21 cellular contexts compared by ENCODE assay signal in genomic region chr9:17782750-17783149, GRCh38.
DNase-seq lines count a peak whose midpoint lies in the region; ATAC-seq, FAIRE-seq and TF ChIP-seq lines count a peak whose summit lies in the region.
"Had no signal": no experiment of that assay in that cellular context is flagged by ENCODE, and none has a peak within 500 bp of the region (broad histone marks: within the 10 kb centered on the region; RNA-seq: fewer than 3 reads in every experiment).

No MANE protein-coding gene starts in this region.

- H3K27me3 ChIP-seq in HepG2 (ENCODE audit: control insufficient read depth in 1 of 2, insufficient read depth in 2 of 2, low read length in 2 of 2) (peaks cover 0 to 4% of the 10 kb centered on the region in 2 experiments; a peak in 1 of 5 replicates), right lobe of liver (peaks cover 0 to 5% of the 10 kb centered on the region in 2 donors), aorta (ENCODE audit: control insufficient read depth in 1 of 2, insufficient read depth in 2 of 2, low read length in 1 of 2) (no peaks in the 10 kb centered on the region)

- no peak for TF ChIP-seq RAD21 in HepG2 (CRISPR knock-in tag; IDR thresholded peaks at IDR 0.05)

- no peaks in the 10 kb centered on the region for H3K36me3 ChIP-seq in HepG2 (replicated peaks in 1 of 2; ENCODE audit: control insufficient read depth in 1 of 2, insufficient read depth in 2 of 2, low read length in 2 of 2)
- H3K36me3 ChIP-seq in right lobe of liver: no peaks in the 10 kb centered on the region
- H3K36me3 ChIP-seq in aorta (ENCODE audit: control insufficient read depth in 1 of 2, insufficient read depth in 2 of 2, low read length in 1 of 2): no peaks in the 10 kb centered on the region

- no peak overlapping the region for H3K27ac ChIP-seq in HepG2 (ENCODE audit: extremely low read length, insufficient read depth, low read length)
- H3K27ac ChIP-seq in right lobe of liver: no peak overlapping the region
- no peak overlapping the region for H3K27ac ChIP-seq in aorta (ENCODE audit: low read depth in 1 of 2, low read length in 2 of 2)
- H3K27ac ChIP-seq: 22Rv1 had no signal

- no peak for FAIRE-seq in HepG2 (lab: Jason Lieb, UNC)
- FAIRE-seq: A204.1, G401.6, GM12892, GM19239, H54 had no signal

- no TSS peak for BruUV-seq in HepG2 (replicated peaks; lab: Mats Ljungman, UMichigan)

- ATAC-seq in HepG2 (no peak), right lobe of liver (no peak), aorta (ENCODE audit: low FRiP score) (peak; percentile 54), GM19328 (IDR thresholded peaks at IDR 0.05; ENCODE audit: unreplicated experiment) (no peak)
- ATAC-seq in activated CD4-positive, CD25-positive, alpha-beta regulatory T cell treated with anti-CD3 and anti-CD28 coated beads, Interleukin-2, amount 50 U/mL, for 24 hours: no peak
- ATAC-seq: GM23338 had no signal

- no peak for TF ChIP-seq CTCF in HepG2 (CRISPR knock-in tag; IDR thresholded peaks at IDR 0.05)
- no peak for TF ChIP-seq CTCF in right lobe of liver (IDR thresholded peaks at IDR 0.05)

- whole genome bisulfite sequencing in HepG2 (ENCODE audit: low lambda C conversion rate): 34% methylated on average over 4 of the region's 4 CpGs
- WGBS in right lobe of liver (ENCODE audit: insufficient coverage, low coverage, low lambda C conversion rate, missing lambda C conversion rate): 84% methylated on average over 4 of the region's 4 CpGs
- 85% methylated on average over 4 of the region's 4 CpGs for WGBS in aorta, 2 donors

- H3K4me3 ChIP-seq in HepG2 (replicated peaks in 1 of 3; ENCODE audit: insufficient read depth in 1 of 3, low read depth in 2 of 3, low read length in 3 of 3) (no peak overlapping the region), right lobe of liver (no peak overlapping the region), aorta (ENCODE audit: low read length in 2 of 2) (no peak overlapping the region)
- H3K4me3 ChIP-seq: GM23338 had no signal

- no peak overlapping the region for H3K4me2 ChIP-seq in HepG2 (ENCODE audit: low read depth, low read length)
- H3K4me2 ChIP-seq: GM23338 had no signal

- POLR2A ChIA-PET in HepG2 (lab: Yijun Ruan, JAX): no interaction called here

- H2AFZ ChIP-seq in HepG2 (ENCODE audit: low read length): no peak overlapping the region
- H2AFZ ChIP-seq: GM23338 had no signal

- no peaks in the 10 kb centered on the region for H3K79me2 ChIP-seq in HepG2 (ENCODE audit: insufficient read depth, low read length)

- H3K9me3 ChIP-seq in HepG2 (ENCODE audit: low read length) (no peaks in the 10 kb centered on the region), right lobe of liver (no peaks in the 10 kb centered on the region), aorta (ENCODE audit: control insufficient read depth, low read length) (no peaks in the 10 kb centered on the region)

- no peak for TF ChIP-seq EP300 in HepG2 (IDR thresholded peaks at IDR 0.05; ENCODE audit: low read depth in 2 of 2, low read length in 2 of 2)
- no peak for TF ChIP-seq EP300 in HepG2 (CRISPR knock-in tag; IDR thresholded peaks at IDR 0.05; ENCODE audit: borderline replicate concordance)

- intact Hi-C loops in HepG2 (cut with micrococcal nuclease; ENCODE audit: unreplicated experiment): no loop called here
- intact Hi-C loops in right lobe of liver (cut with DNase I): no loop called here
- intact Hi-C loops in aorta (cut with DNase I): no loop called here

- CTCF ChIA-PET in HepG2 (lab: Yijun Ruan, JAX; ENCODE audit: low intra/inter-chr PET ratio, low total read pairs): no interaction called here

- no peaks in the 10 kb centered on the region for H3K4me1 ChIP-seq in HepG2 (ENCODE audit: insufficient read depth, low read length)
- H3K4me1 ChIP-seq in right lobe of liver: no peaks in the 10 kb centered on the region
- H3K4me1 ChIP-seq in aorta (ENCODE audit: control insufficient read depth in 1 of 2, insufficient read depth in 2 of 2, low read length in 2 of 2): no peaks in the 10 kb centered on the region

- DNase-seq in HepG2 (ENCODE audit: low spot score) (no peak), right lobe of liver (no peak), medulla oblongata (ENCODE audit: extremely low spot score) (peak; percentile 45), midbrain (lab: John Stamatoyannopoulos, UW) (peak; percentile 19), aorta (no peak), AG08395 (ENCODE audit: low spot score) (no peak)
- DNase-seq: ACHN; Calu3; CD4-positive, alpha-beta memory T cell; COR-L47; DMS53; HCEC 1CT had no signal

- in situ Hi-C loops in HepG2 (cut with HindIII; ENCODE audit: extremely low pct_ligation_motif_present, low pct_unique_long_range_greater_than_20kb): no loop called here

- H4K20me1 ChIP-seq in HepG2 (ENCODE audit: insufficient read depth, low read length): no peaks in the 10 kb centered on the region

- H3K9ac ChIP-seq in HepG2 (ENCODE audit: insufficient read depth, low read depth, low read length): no peak overlapping the region

- no peak for TF ChIP-seq POLR2A in HepG2 (IDR thresholded peaks at IDR 0.05; ENCODE audit: insufficient read depth in 1 of 2, low read depth in 2 of 2, low read length in 2 of 2)
- no peak for TF ChIP-seq POLR2A in right lobe of liver (IDR thresholded peaks at IDR 0.05)

TF ChIP-seq in HepG2, 621 proteins besides CTCF, POLR2A, EP300 and RAD21:
- TF ChIP-seq SMC3 (IDR thresholded peaks at IDR 0.05; ENCODE audit: low read length) (no peak), THAP8 (CRISPR knock-in tag; IDR thresholded peaks at IDR 0.05; ENCODE audit: borderline replicate concordance) (no peak), ZNF44 (CRISPR knock-in tag; IDR thresholded peaks at IDR 0.05) (no peak), RFXAP (CRISPR knock-in tag; IDR thresholded peaks at IDR 0.05; ENCODE audit: borderline replicate concordance) (no peak), HMG20B (CRISPR knock-in tag; conservative IDR thresholded peaks at IDR 0.05) (no peak), MYPOP (CRISPR knock-in tag; IDR thresholded peaks at IDR 0.05) (no peak), CEBPB (IDR thresholded peaks at IDR 0.05; ENCODE audit: borderline replicate concordance, low read depth, low read length) (peak; percentile 84)
TF ChIP-seq in HepG2: peak in this region for 1.

Comparison
In these comparisons a context has a peak if more than half of its experiments do, and no peak if none do; other contexts are left out.
1. DNase-seq: peak in medulla oblongata (single experiment) and midbrain (single experiment); none in HepG2 (single experiment), right lobe of liver (0 of 3), aorta (0 of 2) and AG08395 (single experiment).